ENCODE assay signal across 18 cellular contexts in genomic region chr2:187976667-187977333, GRCh38.
DNase-seq lines count a peak whose midpoint lies in the region; ATAC-seq, FAIRE-seq and TF ChIP-seq lines count a peak whose summit lies in the region.
"Had no signal": no experiment of that assay in that cellular context is flagged by ENCODE, and none has a peak within 500 bp of the region (broad histone marks: within the 10 kb centered on the region; RNA-seq: fewer than 3 reads in every experiment).

No MANE protein-coding gene starts in this region.

- H2BK15ac ChIP-seq in mesendoderm (replicated peaks; ENCODE audit: low read depth), result peak overlapping the region; percentile 87

- H2AK5ac ChIP-seq in mesendoderm (ENCODE audit: low read length), result no peak overlapping the region

- no peak overlapping the region for H4K8ac ChIP-seq in mesendoderm (ENCODE audit: low read depth, low read length)

- no peaks in the 10 kb centered on the region for H3K4me1 ChIP-seq in mesendoderm (ENCODE audit: control insufficient read depth, low read depth, low read length)
- no peaks in the 10 kb centered on the region for H3K4me1 ChIP-seq in HepG2 (ENCODE audit: insufficient read depth, low read length)

- H3K36me3 ChIP-seq in mesendoderm (ENCODE audit: control insufficient read depth, insufficient read depth, low read length) (no peaks in the 10 kb centered on the region), HepG2 (replicated peaks in 1 of 2; ENCODE audit: control insufficient read depth in 1 of 2, insufficient read depth in 2 of 2, low read length in 2 of 2) (no peaks in the 10 kb centered on the region)

- H3K4me3 Mint-ChIP-seq in osteocyte (ENCODE audit: unreplicated experiment), result no peak overlapping the region
- H3K4me3 Mint-ChIP-seq: CD14-positive monocyte; CD8-positive, alpha-beta T cell had no signal

- TF ChIP-seq RAD21 in HepG2 (CRISPR knock-in tag; IDR thresholded peaks at IDR 0.05), result no peak

- no peaks in the 10 kb centered on the region for H3K9me3 Mint-ChIP-seq in osteocyte (ENCODE audit: unreplicated experiment)
- H3K9me3 Mint-ChIP-seq: CD14-positive monocyte; CD8-positive, alpha-beta T cell had no signal

- CTCF ChIA-PET in HepG2 (lab: Yijun Ruan, JAX; ENCODE audit: low intra/inter-chr PET ratio, low total read pairs), result no interaction called here

- intact Hi-C loops in HepG2 (cut with micrococcal nuclease; ENCODE audit: unreplicated experiment), result no loop called here

- H3K18ac ChIP-seq in mesendoderm (ENCODE audit: low read length), result no peak overlapping the region

- no peak overlapping the region for H3K56ac ChIP-seq in mesendoderm (ENCODE audit: low read length)

- TF ChIP-seq POLR2A in HepG2 (IDR thresholded peaks at IDR 0.05; ENCODE audit: insufficient read depth in 1 of 2, low read depth in 2 of 2, low read length in 2 of 2), result no peak

- WGBS in mesendoderm (ENCODE audit: extremely low coverage, insufficient coverage, low lambda C conversion rate), result no CpG with 5 or more reads among the region's 3 CpGs
- 27% methylated on average over 3 of the region's 3 CpGs for WGBS in HepG2 (ENCODE audit: low lambda C conversion rate)

- H3K4me3 ChIP-seq in mesendoderm (ENCODE audit: low read length), result no peak overlapping the region
- no peak overlapping the region for H3K4me3 ChIP-seq in retinal pigment epithelial cell (ENCODE audit: low read length)
- no peak overlapping the region for H3K4me3 ChIP-seq in HepG2 (replicated peaks in 1 of 3; ENCODE audit: insufficient read depth in 1 of 3, low read depth in 2 of 3, low read length in 3 of 3)

- TF ChIP-seq CTCF in retinal pigment epithelial cell (conservative IDR thresholded peaks at IDR 0.05; ENCODE audit: low read depth, low read length) (no peak), osteocyte (IDR thresholded peaks at IDR 0.05) (no peak), HepG2 (CRISPR knock-in tag; IDR thresholded peaks at IDR 0.05) (no peak)

- H3K79me1 ChIP-seq in mesendoderm (ENCODE audit: low read length), result no peaks in the 10 kb centered on the region

- H3K27me3 ChIP-seq in mesendoderm (ENCODE audit: insufficient read depth, low read length, poor library complexity), result no peaks in the 10 kb centered on the region
- no peaks in the 10 kb centered on the region for H3K27me3 ChIP-seq in HepG2 (ENCODE audit: control insufficient read depth in 1 of 2, insufficient read depth in 2 of 2, low read length in 2 of 2)

- no peak overlapping the region for H3K9ac ChIP-seq in mesendoderm (ENCODE audit: low read length)
- H3K9ac ChIP-seq in HepG2 (ENCODE audit: insufficient read depth, low read depth, low read length), result no peak overlapping the region

- no peaks in the 10 kb centered on the region for H4K20me1 ChIP-seq in HepG2 (ENCODE audit: insufficient read depth, low read length)

- H3K27me3 Mint-ChIP-seq in osteocyte (ENCODE audit: unreplicated experiment), result no peaks in the 10 kb centered on the region

- H3K27ac ChIP-seq in mesendoderm (ENCODE audit: low read depth, low read length), result no peak overlapping the region
- H3K27ac ChIP-seq in HepG2 (ENCODE audit: extremely low read length, insufficient read depth, low read length), result no peak overlapping the region
- H3K27ac ChIP-seq: 22Rv1 had no signal

- no peak overlapping the region for H2BK120ac ChIP-seq in mesendoderm (ENCODE audit: low read depth, low read length)

- in situ Hi-C loops in HepG2 (cut with HindIII; ENCODE audit: extremely low pct_ligation_motif_present, low pct_unique_long_range_greater_than_20kb), result no loop called here

- FAIRE-seq in HepG2 (lab: Jason Lieb, UNC), result no peak
- FAIRE-seq: D721Med, GM19239, H54 had no signal

- H2AFZ ChIP-seq in HepG2 (ENCODE audit: low read length), result no peak overlapping the region

- ATAC-seq in HepG2, result no peak
- ATAC-seq: CD8-positive, alpha-beta T cell had no signal

- no peaks in the 10 kb centered on the region for H3K36me3 Mint-ChIP-seq in osteocyte (ENCODE audit: unreplicated experiment)
- H3K36me3 Mint-ChIP-seq: CD14-positive monocyte; CD8-positive, alpha-beta T cell had no signal

- no peak for TF ChIP-seq EP300 in HepG2 (IDR thresholded peaks at IDR 0.05; ENCODE audit: low read depth in 2 of 2, low read length in 2 of 2)
- no peak for TF ChIP-seq EP300 in HepG2 (CRISPR knock-in tag; IDR thresholded peaks at IDR 0.05; ENCODE audit: borderline replicate concordance)

- H3K9me3 ChIP-seq in HepG2 (ENCODE audit: low read length), result no peaks in the 10 kb centered on the region

- no peak overlapping the region for H3K23ac ChIP-seq in mesendoderm (ENCODE audit: low read length)

- H3K79me2 ChIP-seq in mesendoderm (ENCODE audit: control insufficient read depth, insufficient read depth, low read length) (no peaks in the 10 kb centered on the region), HepG2 (ENCODE audit: insufficient read depth, low read length) (no peaks in the 10 kb centered on the region)

- POLR2A ChIA-PET in HepG2 (lab: Yijun Ruan, JAX), result no interaction called here

- no peak overlapping the region for H3K4ac ChIP-seq in mesendoderm (ENCODE audit: low read depth, low read length)

- no peak overlapping the region for H2BK5ac ChIP-seq in mesendoderm (ENCODE audit: low read length)

- no peaks in the 10 kb centered on the region for H3K4me1 Mint-ChIP-seq in osteocyte (ENCODE audit: unreplicated experiment)
- H3K4me1 Mint-ChIP-seq: CD14-positive monocyte had no signal

- DNase-seq in NCI-H146 (lab: John Stamatoyannopoulos, UW), result peak; percentile 0
- no peak for DNase-seq in NCI-H146 treated with DMSO at 0.1 percent for 48 hours (lab: John Stamatoyannopoulos, UW; ENCODE audit: unreplicated experiment)
- DNase-seq in NCI-H69 (lab: John Stamatoyannopoulos, UW), result peak; percentile 6
- peak; percentile 37 for DNase-seq in mesendoderm
- DNase-seq in retinal pigment epithelial cell (ENCODE audit: low read depth), result peak; percentile 43
- no peak for DNase-seq in osteocyte (ENCODE audit: extremely low spot score, unreplicated experiment)
- no peak for DNase-seq in DMS53 (lab: John Stamatoyannopoulos, UW)
- no peak for DNase-seq in HepG2 (ENCODE audit: low spot score)
- DNase-seq: CD8-positive, alpha-beta T cell; COR-L47; DMS153; DND-41; GF-D8 had no signal

- no TSS peak for BruUV-seq in HepG2 (replicated peaks; lab: Mats Ljungman, UMichigan)

- no peak overlapping the region for H3K27ac Mint-ChIP-seq in osteocyte (ENCODE audit: unreplicated experiment)
- H3K27ac Mint-ChIP-seq: CD14-positive monocyte; CD8-positive, alpha-beta T cell had no signal

- no peak overlapping the region for H4K5ac ChIP-seq in mesendoderm (ENCODE audit: low read length)

- H3K4me2 ChIP-seq in mesendoderm (ENCODE audit: low read length) (no peak overlapping the region), HepG2 (ENCODE audit: low read depth, low read length) (no peak overlapping the region)

TF ChIP-seq in HepG2, 621 proteins besides CTCF, POLR2A, EP300 and RAD21:
- TF ChIP-seq, protein P1, sequence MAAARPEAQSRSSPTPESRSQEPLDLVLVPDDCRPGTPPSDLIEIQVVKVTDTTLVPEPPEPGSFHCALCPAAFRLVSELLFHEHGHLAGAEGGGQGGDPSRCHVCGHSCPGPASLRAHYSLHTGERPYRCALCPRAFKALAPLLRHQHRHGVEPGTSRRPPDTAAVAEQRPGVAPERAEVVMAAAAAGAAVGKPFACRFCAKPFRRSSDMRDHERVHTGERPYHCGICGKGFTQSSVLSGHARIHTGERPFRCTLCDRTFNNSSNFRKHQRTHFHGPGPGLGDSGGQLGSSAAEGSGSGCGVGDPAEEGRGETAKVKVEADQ (CRISPR knock-in tag; IDR thresholded peaks at IDR 0.05; ENCODE audit: borderline replicate concordance), result no peak
- TF ChIP-seq LBX2 (CRISPR knock-in tag; IDR thresholded peaks at IDR 0.05; ENCODE audit: borderline replicate concordance), result no peak
- TF ChIP-seq ZNF446 (CRISPR knock-in tag; IDR thresholded peaks at IDR 0.05), result no peak
- no peak for TF ChIP-seq TMF1 (CRISPR knock-in tag; IDR thresholded peaks at IDR 0.05; ENCODE audit: low read depth)
- no peak for TF ChIP-seq ZNF225 (CRISPR knock-in tag; IDR thresholded peaks at IDR 0.05)
- no peak for TF ChIP-seq ZFP90 (CRISPR knock-in tag; IDR thresholded peaks at IDR 0.05; ENCODE audit: borderline replicate concordance)
- TF ChIP-seq SMYD3 (CRISPR knock-in tag; IDR thresholded peaks at IDR 0.05), result no peak
- no peak for TF ChIP-seq CENPT (CRISPR knock-in tag; IDR thresholded peaks at IDR 0.05; ENCODE audit: low read depth)
- no peak for TF ChIP-seq MAFF (IDR thresholded peaks at IDR 0.05; ENCODE audit: low read depth, low read length)
- no peak for TF ChIP-seq ELF1 (CRISPR knock-in tag; IDR thresholded peaks at IDR 0.05)
- no peak for TF ChIP-seq ZNF101 (CRISPR knock-in tag; IDR thresholded peaks at IDR 0.05; ENCODE audit: borderline replicate concordance, low read depth)
- TF ChIP-seq TFE3 (CRISPR knock-in tag; IDR thresholded peaks at IDR 0.05), result no peak
- no peak for TF ChIP-seq ZNF605 (CRISPR knock-in tag; IDR thresholded peaks at IDR 0.05)
- TF ChIP-seq FOXO1 (CRISPR knock-in tag; IDR thresholded peaks at IDR 0.05), result no peak
- no peak for TF ChIP-seq ZNF501 (CRISPR knock-in tag; IDR thresholded peaks at IDR 0.05)

Comparison
In these comparisons a context has a peak if more than half of its experiments do, and no peak if none do; other contexts are left out.
1. DNase-seq: peak in NCI-H146 (single experiment), NCI-H69 (single experiment), mesendoderm (single experiment) and retinal pigment epithelial cell (single experiment); none in NCI-H146 treated with DMSO at 0.1 percent for 48 hours (single experiment), osteocyte (single experiment), DMS53 (single experiment) and HepG2 (single experiment).